In the genomic region with DNA sequence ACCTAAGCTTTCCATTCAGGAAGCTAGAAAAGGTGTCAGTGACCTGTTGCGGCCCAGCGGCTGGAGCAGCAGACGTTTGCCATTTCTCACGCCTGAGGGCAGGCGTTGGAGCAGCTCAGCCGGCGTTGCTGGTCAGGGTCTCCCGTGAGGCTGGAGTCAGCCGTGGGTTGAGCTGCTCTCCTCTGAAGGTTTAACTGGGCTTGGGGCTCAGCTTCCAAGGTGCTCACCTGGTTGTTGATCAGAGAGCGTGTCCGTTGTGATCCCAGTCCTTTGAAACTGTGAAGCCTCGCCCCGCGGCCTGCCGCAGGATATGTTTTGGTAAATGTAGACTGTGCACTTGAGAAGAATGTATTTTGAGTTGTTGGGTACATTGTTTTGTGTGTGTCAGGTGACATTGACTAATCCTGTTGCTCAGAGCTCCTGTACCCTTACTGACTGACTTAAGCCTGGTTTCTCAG, we compare ENCODE assay signal across 21 cellular contexts. TPM values are rescaled to one million over a fixed set of nuclear protein-coding genes. Genes with fewer than 3 reads are reported as not detected.
DNase-seq lines count a peak whose midpoint lies in the region; ATAC-seq and TF ChIP-seq lines count a peak whose summit lies in the region.
"Had no signal": no experiment of that assay in that cellular context is flagged by ENCODE, and none has a peak within 500 bp of the region (broad histone marks: within the 10 kb centered on the region; RNA-seq: fewer than 3 reads in every experiment).

No MANE protein-coding gene starts in this region.

- DNase-seq in Right ventricle myocardium inferior (ENCODE audit: missing footprints) (peak; percentile 62), heart right ventricle (no peak), choroid plexus epithelial cell (ENCODE audit: low read depth) (peak; percentile 19), mesenchymal stem cell (no peak), aorta (peak; percentile 32 to 60), NCI-H2196 treated with DMSO at 0.1 percent for 48 hours (lab: John Stamatoyannopoulos, UW; ENCODE audit: unreplicated experiment) (no peak), T-helper 2 cell (no peak)
- DNase-seq: activated CD4-positive, alpha-beta T cell treated with anti-CD3 and anti-CD28 coated beads for 36 hours; BE2C; DMS79 treated with DMSO at 0.1 percent for 48 hours; erythroblast; KG1; NCI-H1436; NCI-H2171 treated with DMSO at 0.1 percent for 48 hours; NCI-H526; nephron progenitor cell; stimulated activated CD8-positive, alpha-beta memory T cell treated with anti-CD3 and anti-CD28 coated beads, Interleukin-4, amount 100 ng/mL, for 48 hours had no signal

- peak overlapping the region; percentile 12 for H2BK15ac ChIP-seq in mesenchymal stem cell (ENCODE audit: low read depth, poor library complexity, severe bottlenecking)

- TF ChIP-seq CTCF in heart right ventricle (IDR thresholded peaks at IDR 0.05) = no peak
- no peak for TF ChIP-seq CTCF in choroid plexus epithelial cell (conservative IDR thresholded peaks at IDR 0.05; ENCODE audit: low read depth, low read length)

- H4K91ac ChIP-seq in mesenchymal stem cell (ENCODE audit: low read length) = no peak overlapping the region

- H3K14ac ChIP-seq in mesenchymal stem cell (ENCODE audit: low read length in 2 of 2) = no peak overlapping the region

- no peak overlapping the region for H3K23ac ChIP-seq in mesenchymal stem cell (ENCODE audit: low read length in 2 of 2)

- H3K9me3 ChIP-seq in heart right ventricle (peaks cover 0 to 2% (median 0%) of the 10 kb centered on the region in 11 donors), mesenchymal stem cell (ENCODE audit: control insufficient read depth, low read length) (peaks cover 4% of the 10 kb centered on the region), aorta (ENCODE audit: control insufficient read depth, low read length) (no peaks in the 10 kb centered on the region)
- H3K9me3 ChIP-seq: BE2C, pancreas had no signal

- H3K9ac ChIP-seq in mesenchymal stem cell (ENCODE audit: low read length) = no peak overlapping the region

- H3K4me3 ChIP-seq in heart right ventricle (no peak overlapping the region), choroid plexus epithelial cell (ENCODE audit: low read depth, low read length) (no peak overlapping the region), mesenchymal stem cell (ENCODE audit: insufficient read depth in 1 of 2, low read depth in 1 of 2, low read length in 2 of 2) (no peak overlapping the region), aorta (ENCODE audit: low read length in 2 of 2) (no peak overlapping the region)
- H3K4me3 ChIP-seq: pancreas had no signal

- H3K4me1 ChIP-seq in heart right ventricle (peaks cover 0 to 12% (median 0%) of the 10 kb centered on the region in 9 donors), mesenchymal stem cell (ENCODE audit: control insufficient read depth, insufficient read depth, low read depth, low read length) (peaks cover 4% of the 10 kb centered on the region), aorta (ENCODE audit: control insufficient read depth in 1 of 2, insufficient read depth in 2 of 2, low read length in 2 of 2) (no peaks in the 10 kb centered on the region)
- H3K4me1 ChIP-seq: BE2C, pancreas had no signal

- H3K27ac ChIP-seq in heart right ventricle = no peak overlapping the region
- H3K27ac ChIP-seq in mesenchymal stem cell (ENCODE audit: low read length, poor library complexity, severe bottlenecking) = no peak overlapping the region
- no peak overlapping the region for H3K27ac ChIP-seq in aorta (ENCODE audit: low read depth in 1 of 2, low read length in 2 of 2)
- H3K27ac ChIP-seq: pancreas had no signal

- intact Hi-C loops in Right ventricle myocardium inferior (cut with DNase I) (no loop called here), heart right ventricle (cut with DNase I) (no loop called here), aorta (cut with DNase I) (no loop called here)

- no peak overlapping the region for H2BK120ac ChIP-seq in mesenchymal stem cell (ENCODE audit: low read depth, low read length)

- H3K18ac ChIP-seq in mesenchymal stem cell (ENCODE audit: low read depth in 1 of 2, low read length in 2 of 2) = no peak overlapping the region

- H2BK5ac ChIP-seq in mesenchymal stem cell (ENCODE audit: low read depth, low read length, poor library complexity, severe bottlenecking) = no peak overlapping the region

- H3K4me2 ChIP-seq in mesenchymal stem cell (ENCODE audit: low read length, poor library complexity, severe bottlenecking) = no peak overlapping the region

- H3K4ac ChIP-seq in mesenchymal stem cell (ENCODE audit: low read depth in 1 of 2, low read length in 2 of 2) = no peak overlapping the region

- no peak overlapping the region for H2AK5ac ChIP-seq in mesenchymal stem cell (ENCODE audit: low read length, severe bottlenecking)

- ATAC-seq in Right ventricle myocardium inferior = no peak
- ATAC-seq in heart right ventricle = no peak
- no peak for ATAC-seq in aorta (ENCODE audit: low FRiP score)
- no peak for ATAC-seq in HG03045 (IDR thresholded peaks at IDR 0.05; ENCODE audit: unreplicated experiment)
- ATAC-seq: activated CD4-positive, alpha-beta T cell treated with anti-CD3 and anti-CD28 coated beads for 36 hours; left lobe of liver; Panc1; pancreas had no signal

- WGBS in heart right ventricle, 2 donors = 78 to 91% methylated on average over 15 of the region's 15 CpGs
- 79% methylated on average over 15 of the region's 15 CpGs for WGBS in mesenchymal stem cell
- WGBS in aorta, 2 donors = 83 to 90% methylated on average over 15 of the region's 15 CpGs

- no peaks in the 10 kb centered on the region for H3K36me3 ChIP-seq in heart right ventricle
- H3K36me3 ChIP-seq in mesenchymal stem cell (ENCODE audit: control insufficient read depth in 1 of 2, insufficient read depth in 2 of 2, low read depth in 1 of 2, low read length in 2 of 2) = peaks cover 2 to 3% of the 10 kb centered on the region in 2 experiments
- no peaks in the 10 kb centered on the region for H3K36me3 ChIP-seq in aorta (ENCODE audit: control insufficient read depth in 1 of 2, insufficient read depth in 2 of 2, low read length in 1 of 2)
- H3K36me3 ChIP-seq: BE2C, pancreas had no signal

- no peaks in the 10 kb centered on the region for H3K79me1 ChIP-seq in mesenchymal stem cell (replicated peaks; ENCODE audit: low read length, poor library complexity, severe bottlenecking)

- no peak overlapping the region for H2AFZ ChIP-seq in mesenchymal stem cell (ENCODE audit: low read depth, low read length)

- no peak overlapping the region for H2BK12ac ChIP-seq in mesenchymal stem cell (ENCODE audit: low read length in 2 of 2)

- H4K8ac ChIP-seq in mesenchymal stem cell (ENCODE audit: low read length) = no peak overlapping the region

- H3K27me3 ChIP-seq in heart right ventricle (peaks cover 0 to 3% (median 0%) of the 10 kb centered on the region in 7 donors), mesenchymal stem cell (ENCODE audit: control insufficient read depth in 1 of 2, insufficient read depth in 1 of 2, low read length in 2 of 2) (peaks cover 0 to 4% of the 10 kb centered on the region in 2 experiments), aorta (ENCODE audit: control insufficient read depth in 1 of 2, insufficient read depth in 2 of 2, low read length in 1 of 2) (no peaks in the 10 kb centered on the region)
- H3K27me3 ChIP-seq: BE2C, pancreas had no signal

RNA-seq across cellular contexts. Expression of a gene that starts 20.6 kb away (rescaled TPM):
- total RNA-seq in Right ventricle myocardium inferior = 22.3 TPM
- 10 to 100 TPM; 11.1 to 21.3 (median 15.1) TPM for total RNA-seq in heart right ventricle
- polyA plus RNA-seq in heart right ventricle = 10 to 100 TPM; 11.9 to 15.3 TPM
- 9.8 TPM for polyA plus RNA-seq in mesenchymal stem cell (2013, experiment 1 of 2)
- polyA plus RNA-seq in mesenchymal stem cell (2013, experiment 2 of 2) = 9.5 TPM
- total RNA-seq in aorta = 1 to 10 TPM; 6.8 to 8.7 TPM
- polyA plus RNA-seq in aorta = 1 to 10 TPM; 2.0 to 3.6 TPM

RNA-seq across cellular contexts. Expression of a gene that starts 44.4 kb away (rescaled TPM):
- total RNA-seq in Right ventricle myocardium inferior = 4.2 TPM
- total RNA-seq in heart right ventricle = 1 to 10 TPM; 3.0 to 8.1 (median 4.7) TPM
- polyA plus RNA-seq in heart right ventricle = 1 to 10 TPM; 3.5 to 6.0 TPM
- 12.1 TPM for polyA plus RNA-seq in mesenchymal stem cell (2013, experiment 1 of 2)
- 13.3 TPM for polyA plus RNA-seq in mesenchymal stem cell (2013, experiment 2 of 2)
- total RNA-seq in aorta = 10 to 100 TPM in 1 of 2 donors, 1 to 10 TPM in 1; 4.6 to 11.7 TPM
- 1 to 10 TPM; 3.1 to 9.0 TPM for polyA plus RNA-seq in aorta

Comparison
In these comparisons a context has a peak if more than half of its experiments do, and no peak if none do; other contexts are left out.
1. DNase-seq: peak in Right ventricle myocardium inferior (single experiment), choroid plexus epithelial cell (single experiment) and aorta (2 of 2); none in heart right ventricle (0 of 2), mesenchymal stem cell (single experiment), NCI-H2196 treated with DMSO at 0.1 percent for 48 hours (single experiment) and T-helper 2 cell (0 of 5).